8 cellular contexts compared by ENCODE assay signal in genomic region chr1:156214024-156214748, GRCh38. TPM values are rescaled to one million over a fixed set of nuclear protein-coding genes. Genes with fewer than 3 reads are reported as not detected.
DNase-seq lines count a peak whose midpoint lies in the region; ATAC-seq and TF ChIP-seq lines count a peak whose summit lies in the region.

No MANE protein-coding gene starts in this region.

- WGBS in esophagus, 2 donors: 64% methylated on average over 16 of the region's 16 CpGs

- no peak overlapping the region for H3K27ac ChIP-seq in SK-N-MC
- peak overlapping the region; percentile 77 to 92 for H3K27ac ChIP-seq in esophagus (ENCODE audit: low read depth in 2 of 2, low read length in 1 of 2)

- no peak for TF ChIP-seq CTCF in retinal pigment epithelial cell (conservative IDR thresholded peaks at IDR 0.05; ENCODE audit: low read depth, low read length)

- H3K9me3 ChIP-seq in SK-N-MC (ENCODE audit: low read depth, low read length) (no peaks in the 10 kb centered on the region), esophagus (ENCODE audit: control insufficient read depth in 2 of 2, insufficient read depth in 1 of 2, low read depth in 1 of 2, low read length in 1 of 2) (no peaks in the 10 kb centered on the region)

- peak overlapping the region; percentile 92 for H3K9ac ChIP-seq in SK-N-MC (ENCODE audit: insufficient read length)

- peak; percentile 50 for DNase-seq in NCI-H345 (lab: John Stamatoyannopoulos, UW)
- no peak for DNase-seq in NCI-H345 treated with DMSO at 0.1 percent for 48 hours (lab: John Stamatoyannopoulos, UW; ENCODE audit: unreplicated experiment)
- no peak for DNase-seq in SK-N-MC (ENCODE audit: low read depth, low spot score)
- DNase-seq in retinal pigment epithelial cell (ENCODE audit: low read depth): no peak
- no peak for DNase-seq in AG20443 (ENCODE audit: low spot score)
- DNase-seq in NCI-H510A treated with DMSO at 0.1 percent for 48 hours (lab: John Stamatoyannopoulos, UW): no peak

- H3K36me3 ChIP-seq in SK-N-MC (ENCODE audit: insufficient read depth, low read length) (peaks cover 8% of the 10 kb centered on the region), esophagus (ENCODE audit: control insufficient read depth in 2 of 2, insufficient read depth in 2 of 2, low read length in 1 of 2) (peaks cover 0 to 10% of the 10 kb centered on the region in 2 donors)

- no peak for ATAC-seq in HG02852 (IDR thresholded peaks at IDR 0.05; ENCODE audit: unreplicated experiment)

- H3K27me3 ChIP-seq in esophagus (ENCODE audit: control insufficient read depth in 1 of 2, insufficient read depth in 2 of 2, low read length in 2 of 2): no peaks in the 10 kb centered on the region

- H3K4me1 ChIP-seq in esophagus (ENCODE audit: control insufficient read depth in 2 of 2, insufficient read depth in 2 of 2, low read length in 1 of 2): peaks cover 0 to 6% of the 10 kb centered on the region in 2 donors

- H3K4me3 ChIP-seq in SK-N-MC (peak overlapping the region; percentile 81), esophagus (ENCODE audit: low read depth in 1 of 2, low read length in 2 of 2) (peak overlapping the region in 1 of 2 donors; percentile 68), retinal pigment epithelial cell (ENCODE audit: low read length) (peak overlapping the region; percentile 91)

RNA-seq across cellular contexts. Expression of gene PMF1, which starts 1.4 kb away (rescaled TPM):
- 10 to 100 TPM; 67.2 to 69.0 TPM for polyA plus RNA-seq in esophagus

RNA-seq across cellular contexts. Expression of gene SLC25A44, which starts 20.3 kb away (rescaled TPM):
- polyA plus RNA-seq in esophagus: 1 to 10 TPM; 4.4 to 8.8 TPM

RNA-seq across cellular contexts. Expression of gene BGLAP, which starts 27.8 kb away (rescaled TPM):
- polyA plus RNA-seq in esophagus: under 1 TPM; 0.41 to 0.81 TPM

RNA-seq across cellular contexts. Expression of gene PAQR6, which starts 33.7 kb away (rescaled TPM):
- polyA plus RNA-seq in esophagus: 1 to 10 TPM; 3.1 to 7.7 TPM
